Comparison of ENCODE assay signal across 1 cellular context in genomic region chr17:81909966-81910839, GRCh38.
TF ChIP-seq lines count a peak whose summit lies in the region.

No MANE protein-coding gene starts in this region.

TF ChIP-seq in K562, 482 proteins besides CTCF, POLR2A, EP300 and RAD21 (continues in another document):
- no peak for TF ChIP-seq PHF8 (IDR thresholded peaks at IDR 0.05; ENCODE audit: borderline replicate concordance, low read length)
- TF ChIP-seq LCOR (CRISPR knock-in tag; IDR thresholded peaks at IDR 0.05), result no peak
- TF ChIP-seq SAP30 (IDR thresholded peaks at IDR 0.05; ENCODE audit: borderline replicate concordance, insufficient read depth, low read depth, low read length, poor library complexity, severe bottlenecking), result no peak
- TF ChIP-seq, protein P1, sequence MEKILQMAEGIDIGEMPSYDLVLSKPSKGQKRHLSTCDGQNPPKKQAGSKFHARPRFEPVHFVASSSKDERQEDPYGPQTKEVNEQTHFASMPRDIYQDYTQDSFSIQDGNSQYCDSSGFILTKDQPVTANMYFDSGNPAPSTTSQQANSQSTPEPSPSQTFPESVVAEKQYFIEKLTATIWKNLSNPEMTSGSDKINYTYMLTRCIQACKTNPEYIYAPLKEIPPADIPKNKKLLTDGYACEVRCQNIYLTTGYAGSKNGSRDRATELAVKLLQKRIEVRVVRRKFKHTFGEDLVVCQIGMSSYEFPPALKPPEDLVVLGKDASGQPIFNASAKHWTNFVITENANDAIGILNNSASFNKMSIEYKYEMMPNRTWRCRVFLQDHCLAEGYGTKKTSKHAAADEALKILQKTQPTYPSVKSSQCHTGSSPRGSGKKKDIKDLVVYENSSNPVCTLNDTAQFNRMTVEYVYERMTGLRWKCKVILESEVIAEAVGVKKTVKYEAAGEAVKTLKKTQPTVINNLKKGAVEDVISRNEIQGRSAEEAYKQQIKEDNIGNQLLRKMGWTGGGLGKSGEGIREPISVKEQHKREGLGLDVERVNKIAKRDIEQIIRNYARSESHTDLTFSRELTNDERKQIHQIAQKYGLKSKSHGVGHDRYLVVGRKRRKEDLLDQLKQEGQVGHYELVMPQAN (IDR thresholded peaks at IDR 0.05; ENCODE audit: borderline replicate concordance), result 0 out of 2 replicates have a peak, but pooled peaks have one; percentile 53
- no peak for TF ChIP-seq CC2D1A (IDR thresholded peaks at IDR 0.05)
- no peak for TF ChIP-seq CAMTA2 (CRISPR knock-in tag; conservative IDR thresholded peaks at IDR 0.05)
- no peak for TF ChIP-seq ZNF507 (tag; conservative IDR thresholded peaks at IDR 0.05)
- no peak for TF ChIP-seq SLC30A9 (CRISPR knock-in tag; IDR thresholded peaks at IDR 0.05)
- TF ChIP-seq SETDB1 (IDR thresholded peaks at IDR 0.05; ENCODE audit: low read length), result no peak
- no peak for TF ChIP-seq STAT5B (CRISPR knock-in tag; IDR thresholded peaks at IDR 0.05)
- no peak for TF ChIP-seq GABPA (tag; conservative IDR thresholded peaks at IDR 0.05; ENCODE audit: low read depth)
- TF ChIP-seq, protein P2, sequence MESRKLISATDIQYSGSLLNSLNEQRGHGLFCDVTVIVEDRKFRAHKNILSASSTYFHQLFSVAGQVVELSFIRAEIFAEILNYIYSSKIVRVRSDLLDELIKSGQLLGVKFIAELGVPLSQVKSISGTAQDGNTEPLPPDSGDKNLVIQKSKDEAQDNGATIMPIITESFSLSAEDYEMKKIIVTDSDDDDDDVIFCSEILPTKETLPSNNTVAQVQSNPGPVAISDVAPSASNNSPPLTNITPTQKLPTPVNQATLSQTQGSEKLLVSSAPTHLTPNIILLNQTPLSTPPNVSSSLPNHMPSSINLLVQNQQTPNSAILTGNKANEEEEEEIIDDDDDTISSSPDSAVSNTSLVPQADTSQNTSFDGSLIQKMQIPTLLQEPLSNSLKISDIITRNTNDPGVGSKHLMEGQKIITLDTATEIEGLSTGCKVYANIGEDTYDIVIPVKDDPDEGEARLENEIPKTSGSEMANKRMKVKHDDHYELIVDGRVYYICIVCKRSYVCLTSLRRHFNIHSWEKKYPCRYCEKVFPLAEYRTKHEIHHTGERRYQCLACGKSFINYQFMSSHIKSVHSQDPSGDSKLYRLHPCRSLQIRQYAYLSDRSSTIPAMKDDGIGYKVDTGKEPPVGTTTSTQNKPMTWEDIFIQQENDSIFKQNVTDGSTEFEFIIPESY (CRISPR knock-in tag; IDR thresholded peaks at IDR 0.05), result no peak
- no peak for TF ChIP-seq ZNF707 (CRISPR knock-in tag; conservative IDR thresholded peaks at IDR 0.05)
- no peak for TF ChIP-seq ZNF277 (CRISPR knock-in tag; IDR thresholded peaks at IDR 0.05; ENCODE audit: borderline replicate concordance)
- TF ChIP-seq CBX1 (IDR thresholded peaks at IDR 0.05; ENCODE audit: low read depth), result no peak
- no peak for TF ChIP-seq NR3C1 (CRISPR knock-in tag; IDR thresholded peaks at IDR 0.05)
- TF ChIP-seq ZEB2 (IDR thresholded peaks at IDR 0.05), result 0 out of 2 replicates have a peak, but pooled peaks have one; percentile 19
- TF ChIP-seq, protein P3, sequence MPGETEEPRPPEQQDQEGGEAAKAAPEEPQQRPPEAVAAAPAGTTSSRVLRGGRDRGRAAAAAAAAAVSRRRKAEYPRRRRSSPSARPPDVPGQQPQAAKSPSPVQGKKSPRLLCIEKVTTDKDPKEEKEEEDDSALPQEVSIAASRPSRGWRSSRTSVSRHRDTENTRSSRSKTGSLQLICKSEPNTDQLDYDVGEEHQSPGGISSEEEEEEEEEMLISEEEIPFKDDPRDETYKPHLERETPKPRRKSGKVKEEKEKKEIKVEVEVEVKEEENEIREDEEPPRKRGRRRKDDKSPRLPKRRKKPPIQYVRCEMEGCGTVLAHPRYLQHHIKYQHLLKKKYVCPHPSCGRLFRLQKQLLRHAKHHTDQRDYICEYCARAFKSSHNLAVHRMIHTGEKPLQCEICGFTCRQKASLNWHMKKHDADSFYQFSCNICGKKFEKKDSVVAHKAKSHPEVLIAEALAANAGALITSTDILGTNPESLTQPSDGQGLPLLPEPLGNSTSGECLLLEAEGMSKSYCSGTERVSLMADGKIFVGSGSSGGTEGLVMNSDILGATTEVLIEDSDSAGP (CRISPR knock-in tag; IDR thresholded peaks at IDR 0.05), result no peak
- TF ChIP-seq, protein P4, sequence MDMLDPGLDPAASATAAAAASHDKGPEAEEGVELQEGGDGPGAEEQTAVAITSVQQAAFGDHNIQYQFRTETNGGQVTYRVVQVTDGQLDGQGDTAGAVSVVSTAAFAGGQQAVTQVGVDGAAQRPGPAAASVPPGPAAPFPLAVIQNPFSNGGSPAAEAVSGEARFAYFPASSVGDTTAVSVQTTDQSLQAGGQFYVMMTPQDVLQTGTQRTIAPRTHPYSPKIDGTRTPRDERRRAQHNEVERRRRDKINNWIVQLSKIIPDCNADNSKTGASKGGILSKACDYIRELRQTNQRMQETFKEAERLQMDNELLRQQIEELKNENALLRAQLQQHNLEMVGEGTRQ (CRISPR knock-in tag; IDR thresholded peaks at IDR 0.05), result no peak
- TF ChIP-seq YBX1 (IDR thresholded peaks at IDR 0.05), result no peak
- TF ChIP-seq, protein P5, sequence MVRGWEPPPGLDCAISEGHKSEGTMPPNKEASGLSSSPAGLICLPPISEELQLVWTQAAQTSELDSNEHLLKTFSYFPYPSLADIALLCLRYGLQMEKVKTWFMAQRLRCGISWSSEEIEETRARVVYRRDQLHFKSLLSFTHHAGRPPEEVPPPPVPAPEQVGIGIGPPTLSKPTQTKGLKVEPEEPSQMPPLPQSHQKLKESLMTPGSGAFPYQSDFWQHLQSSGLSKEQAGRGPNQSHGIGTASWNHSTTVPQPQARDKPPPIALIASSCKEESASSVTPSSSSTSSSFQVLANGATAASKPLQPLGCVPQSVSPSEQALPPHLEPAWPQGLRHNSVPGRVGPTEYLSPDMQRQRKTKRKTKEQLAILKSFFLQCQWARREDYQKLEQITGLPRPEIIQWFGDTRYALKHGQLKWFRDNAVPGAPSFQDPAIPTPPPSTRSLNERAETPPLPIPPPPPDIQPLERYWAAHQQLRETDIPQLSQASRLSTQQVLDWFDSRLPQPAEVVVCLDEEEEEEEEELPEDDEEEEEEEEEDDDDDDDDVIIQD (CRISPR knock-in tag; IDR thresholded peaks at IDR 0.05), result no peak
- no peak for TF ChIP-seq CREBBP (IDR thresholded peaks at IDR 0.05; ENCODE audit: low read depth, low read length)
- TF ChIP-seq TAL1 (IDR thresholded peaks at IDR 0.05), result no peak
- peak; percentile 12 for TF ChIP-seq CCNT2 (IDR thresholded peaks at IDR 0.05; ENCODE audit: borderline replicate concordance, extremely low read depth, insufficient read length, low read depth, low read length)
- TF ChIP-seq ELF1 (tag; IDR thresholded peaks at IDR 0.05), result peak; percentile 64
- TF ChIP-seq CBFA2T3 (IDR thresholded peaks at IDR 0.05), result no peak
- TF ChIP-seq FOS (IDR thresholded peaks at IDR 0.05; ENCODE audit: extremely low read depth, insufficient read length), result no peak
- TF ChIP-seq SIN3A (IDR thresholded peaks at IDR 0.05; ENCODE audit: borderline replicate concordance in 2 of 2, control insufficient read depth in 1 of 2, low read depth in 2 of 2, low read length in 2 of 2), result peak in 1 of 2 experiments; percentile 4; a peak in 1 of 4 replicates
- TF ChIP-seq POLR2H (tag; IDR thresholded peaks at IDR 0.05; ENCODE audit: low read depth), result no peak
- TF ChIP-seq SPI1 (IDR thresholded peaks at IDR 0.05; ENCODE audit: borderline replicate concordance, low read depth, low read length), result no peak
- peak; percentile 35; the same call in 1 of the 2 replicates for TF ChIP-seq DMBX1 (CRISPR knock-in tag; IDR thresholded peaks at IDR 0.05; ENCODE audit: borderline replicate concordance)
- peak; percentile 87 for TF ChIP-seq NR2C1 (IDR thresholded peaks at IDR 0.05)
- TF ChIP-seq NR2C1 (tag; IDR thresholded peaks at IDR 0.05), result peak; percentile 93
- no peak for TF ChIP-seq ZNF436 (CRISPR knock-in tag; IDR thresholded peaks at IDR 0.05)
- no peak for TF ChIP-seq PHB (CRISPR knock-in tag; IDR thresholded peaks at IDR 0.05)
- no peak for TF ChIP-seq MAFK (IDR thresholded peaks at IDR 0.05; ENCODE audit: low read length)
- TF ChIP-seq, protein P6, sequence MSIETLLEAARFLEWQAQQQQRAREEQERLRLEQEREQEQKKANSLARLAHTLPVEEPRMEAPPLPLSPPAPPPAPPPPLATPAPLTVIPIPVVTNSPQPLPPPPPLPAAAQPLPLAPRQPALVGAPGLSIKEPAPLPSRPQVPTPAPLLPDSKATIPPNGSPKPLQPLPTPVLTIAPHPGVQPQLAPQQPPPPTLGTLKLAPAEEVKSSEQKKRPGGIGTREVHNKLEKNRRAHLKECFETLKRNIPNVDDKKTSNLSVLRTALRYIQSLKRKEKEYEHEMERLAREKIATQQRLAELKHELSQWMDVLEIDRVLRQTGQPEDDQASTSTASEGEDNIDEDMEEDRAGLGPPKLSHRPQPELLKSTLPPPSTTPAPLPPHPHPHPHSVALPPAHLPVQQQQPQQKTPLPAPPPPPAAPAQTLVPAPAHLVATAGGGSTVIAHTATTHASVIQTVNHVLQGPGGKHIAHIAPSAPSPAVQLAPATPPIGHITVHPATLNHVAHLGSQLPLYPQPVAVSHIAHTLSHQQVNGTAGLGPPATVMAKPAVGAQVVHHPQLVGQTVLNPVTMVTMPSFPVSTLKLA (conservative IDR thresholded peaks at IDR 0.05), result peak; percentile 67 to 74
- no peak for TF ChIP-seq GATAD2A (IDR thresholded peaks at IDR 0.05)
- TF ChIP-seq NRF1 (conservative IDR thresholded peaks at IDR 0.05 in 1 of 2, IDR thresholded peaks at IDR 0.05 in 1 of 2), result 0 out of 4 replicates have a peak, but pooled peaks of 1 of the 2 experiments have one; percentile 9
- TF ChIP-seq CHD4 (IDR thresholded peaks at IDR 0.05; ENCODE audit: insufficient read depth, insufficient replicate concordance, low read depth, low read length, poor library complexity, severe bottlenecking), result no peak
- TF ChIP-seq SMARCE1 (IDR thresholded peaks at IDR 0.05), result 0 out of 2 replicates have a peak, but pooled peaks have one; percentile 22
- TF ChIP-seq, protein P7, sequence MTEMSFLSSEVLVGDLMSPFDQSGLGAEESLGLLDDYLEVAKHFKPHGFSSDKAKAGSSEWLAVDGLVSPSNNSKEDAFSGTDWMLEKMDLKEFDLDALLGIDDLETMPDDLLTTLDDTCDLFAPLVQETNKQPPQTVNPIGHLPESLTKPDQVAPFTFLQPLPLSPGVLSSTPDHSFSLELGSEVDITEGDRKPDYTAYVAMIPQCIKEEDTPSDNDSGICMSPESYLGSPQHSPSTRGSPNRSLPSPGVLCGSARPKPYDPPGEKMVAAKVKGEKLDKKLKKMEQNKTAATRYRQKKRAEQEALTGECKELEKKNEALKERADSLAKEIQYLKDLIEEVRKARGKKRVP (CRISPR knock-in tag; IDR thresholded peaks at IDR 0.05), result no peak
- TF ChIP-seq CBX5 (IDR thresholded peaks at IDR 0.05; ENCODE audit: borderline replicate concordance, low read depth), result no peak
- TF ChIP-seq TRIM25 (IDR thresholded peaks at IDR 0.05; ENCODE audit: borderline replicate concordance), result no peak; the same call in 1 of the 2 replicates
- TF ChIP-seq RBFOX2 (IDR thresholded peaks at IDR 0.05; ENCODE audit: low read depth, low read length), result peak; percentile 0; the same call in 1 of the 2 replicates
- no peak for TF ChIP-seq KLF16 (IDR thresholded peaks at IDR 0.05)
- TF ChIP-seq RFX7 (CRISPR knock-in tag; IDR thresholded peaks at IDR 0.05), result no peak
- 0 out of 2 replicates have a peak, but pooled peaks have one; percentile 38 for TF ChIP-seq MTA3 (IDR thresholded peaks at IDR 0.05; ENCODE audit: borderline replicate concordance)
- no peak for TF ChIP-seq CEBPG (CRISPR knock-in tag; IDR thresholded peaks at IDR 0.05)
- no peak for TF ChIP-seq CEBPG (tag; conservative IDR thresholded peaks at IDR 0.05 in 1 of 2, IDR thresholded peaks at IDR 0.05 in 1 of 2)
- no peak for TF ChIP-seq U2AF2 (optimal IDR thresholded peaks at IDR 0.05; ENCODE audit: low read depth, low read length)
- no peak for TF ChIP-seq YY1 (IDR thresholded peaks at IDR 0.05; ENCODE audit: borderline replicate concordance in 1 of 3, control insufficient read depth in 1 of 3, extremely low read depth in 1 of 3, insufficient read depth in 3 of 3, insufficient read length in 1 of 3, insufficient replicate concordance in 2 of 3, low read depth in 1 of 3, low read length in 2 of 3)
- peak in 1 of 2 experiments; percentile 50; a peak in 2 of 4 replicates for TF ChIP-seq RCOR1 (IDR thresholded peaks at IDR 0.05; ENCODE audit: borderline replicate concordance in 1 of 2, low read depth in 2 of 2, low read length in 2 of 2)
- TF ChIP-seq SMAD2 (IDR thresholded peaks at IDR 0.05; ENCODE audit: low read depth, low read length), result no peak
- no peak for TF ChIP-seq HOXB6 (CRISPR knock-in tag; IDR thresholded peaks at IDR 0.05; ENCODE audit: borderline replicate concordance)
- TF ChIP-seq, protein P8, sequence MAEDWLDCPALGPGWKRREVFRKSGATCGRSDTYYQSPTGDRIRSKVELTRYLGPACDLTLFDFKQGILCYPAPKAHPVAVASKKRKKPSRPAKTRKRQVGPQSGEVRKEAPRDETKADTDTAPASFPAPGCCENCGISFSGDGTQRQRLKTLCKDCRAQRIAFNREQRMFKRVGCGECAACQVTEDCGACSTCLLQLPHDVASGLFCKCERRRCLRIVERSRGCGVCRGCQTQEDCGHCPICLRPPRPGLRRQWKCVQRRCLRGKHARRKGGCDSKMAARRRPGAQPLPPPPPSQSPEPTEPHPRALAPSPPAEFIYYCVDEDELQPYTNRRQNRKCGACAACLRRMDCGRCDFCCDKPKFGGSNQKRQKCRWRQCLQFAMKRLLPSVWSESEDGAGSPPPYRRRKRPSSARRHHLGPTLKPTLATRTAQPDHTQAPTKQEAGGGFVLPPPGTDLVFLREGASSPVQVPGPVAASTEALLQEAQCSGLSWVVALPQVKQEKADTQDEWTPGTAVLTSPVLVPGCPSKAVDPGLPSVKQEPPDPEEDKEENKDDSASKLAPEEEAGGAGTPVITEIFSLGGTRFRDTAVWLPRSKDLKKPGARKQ (CRISPR knock-in tag; IDR thresholded peaks at IDR 0.05), result no peak
- TF ChIP-seq JUN (IDR thresholded peaks at IDR 0.05; ENCODE audit: borderline replicate concordance, low read depth, low read length), result no peak
- no peak for TF ChIP-seq JUN (CRISPR knock-in tag; IDR thresholded peaks at IDR 0.05; ENCODE audit: borderline replicate concordance)
